26 cellular contexts compared by ENCODE assay signal in genomic region chr2:137357641-137358040, GRCh38.
"Had no signal": no experiment of that assay in that cellular context is flagged by ENCODE, and none has a peak within 500 bp of the region (broad histone marks: within the 10 kb centered on the region; RNA-seq: fewer than 3 reads in every experiment).

No MANE protein-coding gene starts in this region.

- H3K27me3 Mint-ChIP-seq: activated B cell treated with CpG ODN at 0.5 μM for 24 hours; activated CD8-positive, alpha-beta memory T cell treated with anti-CD3 and anti-CD28 coated beads, Interleukin-2, amount 10 ng/mL, durations not matched to agents 7 days and 5 days; activated naive CD4-positive, alpha-beta T cell treated with anti-CD3 and anti-CD28 coated beads, Interleukin-2, amount 10 ng/mL, durations not matched to agents 7 days and 5 days; activated naive CD8-positive, alpha-beta T cell treated with anti-CD3 and anti-CD28 coated beads, Interleukin-2, amount 10 ng/mL, durations not matched to agents 7 days and 5 days; effector memory CD8-positive, alpha-beta T cell; natural killer cell treated with Interleukin-12 subunit alpha and Interleukin-12 subunit beta and Interleukin-15 and Interleukin-18, amount 100 ng/mL, for 72 hours had no signal

- DNase-seq: activated B cell treated with CpG ODN at 0.5 μM for 24 hours; activated CD8-positive, alpha-beta memory T cell treated with anti-CD3 and anti-CD28 coated beads, Interleukin-2, amount 10 ng/mL, durations not matched to agents 7 days and 5 days; activated CD8-positive, alpha-beta T cell treated with anti-CD3 and anti-CD28 coated beads, Interleukin-2, amount 10 ng/mL, durations not matched to agents 7 days and 5 days; activated effector memory CD4-positive, alpha-beta T cell treated with anti-CD3 and anti-CD28 coated beads, Interleukin-2, amount 50 U/mL, for 16 hours; activated naive CD4-positive, alpha-beta T cell treated with anti-CD3 and anti-CD28 coated beads, Interleukin-2, amount 10 ng/mL, durations not matched to agents 7 days and 5 days; activated naive CD8-positive, alpha-beta T cell treated with anti-CD3 and anti-CD28 coated beads, Interleukin-2, amount 10 ng/mL, durations not matched to agents 7 days and 5 days; caudate nucleus; cortex of kidney; effector memory CD8-positive, alpha-beta T cell; heart right ventricle; kidney glomerular epithelial cell; lower lobe of right lung; mesendoderm; mucosa of descending colon; posterior cingulate gyrus; right cardiac atrium; stimulated activated CD4-positive, alpha-beta T cell treated with anti-CD3 and anti-CD28 coated beads, Interleukin-12 subunit alpha, Interleukin-12 subunit beta, amount 100 ng/mL, for 4 hours; stimulated activated CD4-positive, alpha-beta T cell treated with anti-CD3 and anti-CD28 coated beads, Interleukin-4, amount 100 ng/mL, for 1 hour; stimulated activated naive CD8-positive, alpha-beta T cell treated with anti-CD3 and anti-CD28 coated beads, Interleukin-15, Interleukin-2, amounts not matched to agents 100 U/mL and 50 U/mL, for 24 hours; substantia nigra; T-helper 2 cell; upper lobe of left lung had no signal

- H3K4me1 Mint-ChIP-seq: activated B cell treated with CpG ODN at 0.5 μM for 24 hours; activated CD8-positive, alpha-beta memory T cell treated with anti-CD3 and anti-CD28 coated beads, Interleukin-2, amount 10 ng/mL, durations not matched to agents 7 days and 5 days; activated naive CD4-positive, alpha-beta T cell treated with anti-CD3 and anti-CD28 coated beads, Interleukin-2, amount 10 ng/mL, durations not matched to agents 7 days and 5 days; activated naive CD8-positive, alpha-beta T cell treated with anti-CD3 and anti-CD28 coated beads, Interleukin-2, amount 10 ng/mL, durations not matched to agents 7 days and 5 days had no signal

- H3K27ac ChIP-seq: ascending aorta, heart right ventricle, lower lobe of right lung, upper lobe of left lung, vagina had no signal

- H3K36me3 ChIP-seq: ascending aorta, heart right ventricle, lower lobe of right lung, upper lobe of left lung, vagina had no signal

- H3K27ac Mint-ChIP-seq: activated B cell treated with CpG ODN at 0.5 μM for 24 hours; activated CD8-positive, alpha-beta memory T cell treated with anti-CD3 and anti-CD28 coated beads, Interleukin-2, amount 10 ng/mL, durations not matched to agents 7 days and 5 days; activated CD8-positive, alpha-beta T cell treated with anti-CD3 and anti-CD28 coated beads, Interleukin-2, amount 10 ng/mL, durations not matched to agents 7 days and 5 days; activated naive CD4-positive, alpha-beta T cell treated with anti-CD3 and anti-CD28 coated beads, Interleukin-2, amount 10 ng/mL, durations not matched to agents 7 days and 5 days; activated naive CD8-positive, alpha-beta T cell treated with anti-CD3 and anti-CD28 coated beads, Interleukin-2, amount 10 ng/mL, durations not matched to agents 7 days and 5 days; effector memory CD8-positive, alpha-beta T cell; natural killer cell treated with Interleukin-12 subunit alpha and Interleukin-12 subunit beta and Interleukin-15 and Interleukin-18, amount 100 ng/mL, for 72 hours had no signal

- H3K4me3 ChIP-seq: ascending aorta, heart right ventricle, lower lobe of right lung, mucosa of descending colon, upper lobe of left lung, vagina had no signal

- H3K36me3 Mint-ChIP-seq: activated CD8-positive, alpha-beta memory T cell treated with anti-CD3 and anti-CD28 coated beads, Interleukin-2, amount 10 ng/mL, durations not matched to agents 7 days and 5 days; activated naive CD4-positive, alpha-beta T cell treated with anti-CD3 and anti-CD28 coated beads, Interleukin-2, amount 10 ng/mL, durations not matched to agents 7 days and 5 days; activated naive CD8-positive, alpha-beta T cell treated with anti-CD3 and anti-CD28 coated beads, Interleukin-2, amount 10 ng/mL, durations not matched to agents 7 days and 5 days; brain had no signal

- H3K4me3 Mint-ChIP-seq: activated B cell treated with CpG ODN at 0.5 μM for 24 hours; activated CD8-positive, alpha-beta memory T cell treated with anti-CD3 and anti-CD28 coated beads, Interleukin-2, amount 10 ng/mL, durations not matched to agents 7 days and 5 days; activated CD8-positive, alpha-beta T cell treated with anti-CD3 and anti-CD28 coated beads, Interleukin-2, amount 10 ng/mL, durations not matched to agents 7 days and 5 days; activated naive CD4-positive, alpha-beta T cell treated with anti-CD3 and anti-CD28 coated beads, Interleukin-2, amount 10 ng/mL, durations not matched to agents 7 days and 5 days; activated naive CD8-positive, alpha-beta T cell treated with anti-CD3 and anti-CD28 coated beads, Interleukin-2, amount 10 ng/mL, durations not matched to agents 7 days and 5 days; brain; effector memory CD8-positive, alpha-beta T cell; natural killer cell treated with Interleukin-12 subunit alpha and Interleukin-12 subunit beta and Interleukin-15 and Interleukin-18, amount 100 ng/mL, for 72 hours had no signal

- H3K9me3 ChIP-seq: vagina had no signal

- H3K4me1 ChIP-seq: ascending aorta, heart right ventricle, lower lobe of right lung, upper lobe of left lung, vagina had no signal

- H3K27me3 ChIP-seq: ascending aorta, heart right ventricle, upper lobe of left lung, vagina had no signal
